ENCODE assay signal across 8 cellular contexts in genomic region chr2:183079335-183079775, GRCh38. TPM values are rescaled to one million over a fixed set of nuclear protein-coding genes. Genes with fewer than 3 reads are reported as not detected.
DNase-seq lines count a peak whose midpoint lies in the region; ATAC-seq lines count a peak whose summit lies in the region.

No MANE protein-coding gene starts in this region.

- H3K4me1 ChIP-seq in skeletal muscle tissue (ENCODE audit: control insufficient read depth in 3 of 3, insufficient read depth in 3 of 3, low read length in 3 of 3), result no peaks in the 10 kb centered on the region

- no peaks in the 10 kb centered on the region for H3K36me3 ChIP-seq in skeletal muscle tissue (ENCODE audit: control insufficient read depth in 3 of 3, insufficient read depth in 3 of 3, low read length in 3 of 3)

- intact Hi-C loops in activated CD4-positive, alpha-beta memory T cell treated with anti-CD3 and anti-CD28 coated beads for 36 hours (cut with micrococcal nuclease), result no loop called here
- intact Hi-C loops in left ventricle myocardium superior (cut with micrococcal nuclease), result no loop called here

- CTCF ChIA-PET in activated CD4-positive, alpha-beta memory T cell treated with anti-CD3 and anti-CD28 coated beads for 36 hours (lab: Charles Lee), result interaction anchor here (1.0 kb wide), 1 partner anchor 28 kb away, joined by 4 read pairs; no protein-coding TSS in a partner anchor

- H3K27ac ChIP-seq in skeletal muscle tissue (ENCODE audit: low read depth, low read length), result peak overlapping the region; percentile 78

- ATAC-seq in GM18502 (IDR thresholded peaks at IDR 0.05; ENCODE audit: poor library complexity, unreplicated experiment), result peak; percentile 39
- peak; percentile 19 for ATAC-seq in HG02870 (IDR thresholded peaks at IDR 0.05; ENCODE audit: unreplicated experiment)
- peak; percentile 76 for ATAC-seq in left ventricle myocardium superior
- no peak for ATAC-seq in activated naive CD4-positive, alpha-beta T cell treated with anti-CD3 and anti-CD28 coated beads, Interleukin-2, amount 50 U/mL, for 72 hours

- no peak for DNase-seq in activated CD4-positive, alpha-beta memory T cell treated with anti-CD3 and anti-CD28 coated beads for 36 hours
- DNase-seq in left ventricle myocardium superior (peak; percentile 48), HT-29 (ENCODE audit: low spot score) (no peak)
- DNase-seq in stimulated activated CD4-positive, alpha-beta T cell treated with anti-CD3 and anti-CD28 coated beads, Interleukin-4, amount 100 ng/mL, for 4 hours, result no peak
- no peak for DNase-seq in activated naive CD4-positive, alpha-beta T cell treated with anti-CD3 and anti-CD28 coated beads, Interleukin-2, amount 50 U/mL, for 72 hours (ENCODE audit: low spot score in 2 of 2)

- H3K9me3 Mint-ChIP-seq in activated CD4-positive, alpha-beta memory T cell treated with anti-CD3 and anti-CD28 coated beads for 36 hours, result no peaks in the 10 kb centered on the region
- H3K9me3 Mint-ChIP-seq in activated naive CD4-positive, alpha-beta T cell treated with anti-CD3 and anti-CD28 coated beads, Interleukin-2, amount 50 U/mL, for 72 hours, result no peaks in the 10 kb centered on the region

- peak overlapping the region; percentile 88 to 95 (median 94) for H3K4me3 ChIP-seq in skeletal muscle tissue (ENCODE audit: low read length in 3 of 3)

- peaks cover 7% of the 10 kb centered on the region for H3K4me1 Mint-ChIP-seq in activated CD4-positive, alpha-beta memory T cell treated with anti-CD3 and anti-CD28 coated beads for 36 hours (ENCODE audit: low read depth)

- POLR2A ChIA-PET in activated CD4-positive, alpha-beta memory T cell treated with anti-CD3 and anti-CD28 coated beads for 36 hours (lab: Charles Lee), result no interaction called here

- H3K27me3 ChIP-seq in skeletal muscle tissue (ENCODE audit: control insufficient read depth in 3 of 3, insufficient read depth in 3 of 3, low read length in 3 of 3), result no peaks in the 10 kb centered on the region

- peak overlapping the region; percentile 86 for H3K4me3 Mint-ChIP-seq in activated CD4-positive, alpha-beta memory T cell treated with anti-CD3 and anti-CD28 coated beads for 36 hours

- H3K36me3 Mint-ChIP-seq in activated CD4-positive, alpha-beta memory T cell treated with anti-CD3 and anti-CD28 coated beads for 36 hours, result no peaks in the 10 kb centered on the region
- no peaks in the 10 kb centered on the region for H3K36me3 Mint-ChIP-seq in activated naive CD4-positive, alpha-beta T cell treated with anti-CD3 and anti-CD28 coated beads, Interleukin-2, amount 50 U/mL, for 72 hours

- no peaks in the 10 kb centered on the region for H3K27me3 Mint-ChIP-seq in activated CD4-positive, alpha-beta memory T cell treated with anti-CD3 and anti-CD28 coated beads for 36 hours

- no peaks in the 10 kb centered on the region for H3K9me3 ChIP-seq in skeletal muscle tissue (ENCODE audit: control insufficient read depth in 3 of 3, low read length in 3 of 3)

- H3K9ac ChIP-seq in skeletal muscle tissue (ENCODE audit: low read depth in 1 of 3, low read length in 3 of 3), result peak overlapping the region; percentile 74 to 85 (median 83)

- H3K27ac Mint-ChIP-seq in activated CD4-positive, alpha-beta memory T cell treated with anti-CD3 and anti-CD28 coated beads for 36 hours, result no peak overlapping the region
- H3K27ac Mint-ChIP-seq in activated naive CD4-positive, alpha-beta T cell treated with anti-CD3 and anti-CD28 coated beads, Interleukin-2, amount 50 U/mL, for 72 hours, result peak overlapping the region in 1 of 2 donors; percentile 52

RNA-seq across cellular contexts. Expression of gene DUSP19, which starts 0.8 kb away (rescaled TPM):
- total RNA-seq in activated CD4-positive, alpha-beta memory T cell treated with anti-CD3 and anti-CD28 coated beads for 36 hours, result 1 to 10 TPM; 2.1 to 2.7 TPM
- total RNA-seq in left ventricle myocardium superior (12.1 TPM), skeletal muscle tissue (2.1 TPM)
- total RNA-seq in HT-29 (2014; rRNA removed; shearing (Covaris generic)), result 0.37 and 0.51 TPM in 2 replicates
- 1 to 10 TPM; 1.8 to 3.8 TPM for total RNA-seq in activated naive CD4-positive, alpha-beta T cell treated with anti-CD3 and anti-CD28 coated beads, Interleukin-2, amount 50 U/mL, for 72 hours

RNA-seq across cellular contexts. Expression of gene NCKAP1, which starts 41.1 kb away (rescaled TPM):
- total RNA-seq in activated CD4-positive, alpha-beta memory T cell treated with anti-CD3 and anti-CD28 coated beads for 36 hours, result 10 to 100 TPM; 18.8 to 21.7 TPM
- total RNA-seq in left ventricle myocardium superior (141 TPM), skeletal muscle tissue (83.0 TPM)
- total RNA-seq in HT-29 (2014; rRNA removed; shearing (Covaris generic)), result 43.2 and 45.7 TPM in 2 replicates
- total RNA-seq in activated naive CD4-positive, alpha-beta T cell treated with anti-CD3 and anti-CD28 coated beads, Interleukin-2, amount 50 U/mL, for 72 hours, result 10 to 100 TPM in 1 of 2 donors, 1 to 10 TPM in 1; 6.8 to 13.2 TPM

RNA-seq across cellular contexts. Expression of gene NUP35, which starts 44.9 kb away (rescaled TPM):
- total RNA-seq in activated CD4-positive, alpha-beta memory T cell treated with anti-CD3 and anti-CD28 coated beads for 36 hours, result 10 to 100 TPM; 27.6 to 31.7 TPM
- total RNA-seq in left ventricle myocardium superior (7.6 TPM), skeletal muscle tissue (24.0 TPM)
- total RNA-seq in HT-29 (2014; rRNA removed; shearing (Covaris generic)), result 14.1 and 14.6 TPM in 2 replicates
- 10 to 100 TPM; 28.7 to 35.0 TPM for total RNA-seq in activated naive CD4-positive, alpha-beta T cell treated with anti-CD3 and anti-CD28 coated beads, Interleukin-2, amount 50 U/mL, for 72 hours

Comparison
In these comparisons a context has a peak if more than half of its experiments do, and no peak if none do; other contexts are left out.
1. ATAC-seq: peak in GM18502 (single experiment), HG02870 (single experiment) and left ventricle myocardium superior (single experiment); none in activated naive CD4-positive, alpha-beta T cell treated with anti-CD3 and anti-CD28 coated beads, Interleukin-2, amount 50 U/mL, for 72 hours (0 of 2).